In genomic region chr18:51029378-51029693, GRCh38 we compare ENCODE assay signal across 8 cellular contexts. TPM values are rescaled to one million over a fixed set of nuclear protein-coding genes. Genes with fewer than 3 reads are reported as not detected.
DNase-seq lines count a peak whose midpoint lies in the region; FAIRE-seq and TF ChIP-seq lines count a peak whose summit lies in the region.

No MANE protein-coding gene starts in this region.

- DNase-seq in NCI-H1417 treated with DMSO at 0.1 percent for 48 hours (lab: John Stamatoyannopoulos, UW) (peak; percentile 80), NCI-H1417 (lab: John Stamatoyannopoulos, UW) (no peak), WERI-Rb-1 (no peak), glutamatergic neuron (no peak), small intestine (no peak), cortex of kidney (lab: John Stamatoyannopoulos, UW) (no peak), midbrain (lab: John Stamatoyannopoulos, UW) (no peak), NCI-H748 (lab: John Stamatoyannopoulos, UW; ENCODE audit: unreplicated experiment) (no peak)

- no peaks in the 10 kb centered on the region for H3K27me3 ChIP-seq in WERI-Rb-1 (ENCODE audit: insufficient read depth, low read depth, severe bottlenecking)
- no peaks in the 10 kb centered on the region for H3K27me3 ChIP-seq in small intestine (ENCODE audit: control insufficient read depth in 2 of 2, insufficient read depth in 2 of 2, low read length in 2 of 2)

- H3K4me1 ChIP-seq in small intestine (ENCODE audit: control insufficient read depth in 2 of 2, insufficient read depth in 1 of 2, low read depth in 1 of 2, low read length in 1 of 2), result peaks cover 2 to 6% of the 10 kb centered on the region in 2 donors

- H3K27me3 Mint-ChIP-seq in glutamatergic neuron (ENCODE audit: unreplicated experiment), result peaks cover 10% of the 10 kb centered on the region

- H3K27ac Mint-ChIP-seq in glutamatergic neuron (ENCODE audit: unreplicated experiment), result peak overlapping the region; percentile 98

- no peaks in the 10 kb centered on the region for H3K36me3 Mint-ChIP-seq in glutamatergic neuron (ENCODE audit: unreplicated experiment)

- H3K4me1 Mint-ChIP-seq in glutamatergic neuron (ENCODE audit: low read depth, unreplicated experiment), result peaks cover 24% of the 10 kb centered on the region

- H3K36me3 ChIP-seq in WERI-Rb-1, result peaks cover 11% of the 10 kb centered on the region
- H3K36me3 ChIP-seq in small intestine (ENCODE audit: control insufficient read depth in 2 of 2, insufficient read depth in 2 of 2, low read length in 2 of 2), result no peaks in the 10 kb centered on the region

- peak overlapping the region; percentile 96 for H3K4me3 Mint-ChIP-seq in glutamatergic neuron (ENCODE audit: unreplicated experiment)

- peak overlapping the region; percentile 71 for H3K4me3 ChIP-seq in WERI-Rb-1 (ENCODE audit: low read depth, low read length)
- peak overlapping the region; percentile 86 to 98 for H3K4me3 ChIP-seq in small intestine (ENCODE audit: low read depth in 1 of 2, low read length in 2 of 2)

- peaks cover 13% of the 10 kb centered on the region for H3K9me3 Mint-ChIP-seq in glutamatergic neuron (ENCODE audit: unreplicated experiment)

- H3K9me3 ChIP-seq in WERI-Rb-1 (ENCODE audit: severe bottlenecking) (no peaks in the 10 kb centered on the region), small intestine (ENCODE audit: control insufficient read depth, low read depth) (no peaks in the 10 kb centered on the region)

- no peak for FAIRE-seq in small intestine (lab: Jason Lieb, UNC)

- H3K27ac ChIP-seq in WERI-Rb-1 (peak overlapping the region; percentile 95), small intestine (ENCODE audit: low read depth in 1 of 2, low read length in 1 of 2) (peak overlapping the region; percentile 99 to 100)

- TF ChIP-seq CTCF in WERI-Rb-1 (IDR thresholded peaks at IDR 0.05; ENCODE audit: low read depth, low read length), result no peak
- TF ChIP-seq CTCF in glutamatergic neuron (IDR thresholded peaks at IDR 0.05; ENCODE audit: partially characterized antibody, unreplicated experiment), result no peak

- 3 to 9% (median 8%) methylated on average over 10 of the region's 10 CpGs for WGBS in small intestine, 3 donors

RNA-seq across cellular contexts. Expression of gene SMAD4, which starts 0.7 kb away (rescaled TPM):
- 121 TPM for total RNA-seq in glutamatergic neuron (ENCODE audit: unreplicated experiment)
- 10 to 100 TPM; 16.8 to 20.7 (median 18.6) TPM for polyA plus RNA-seq in small intestine
